ENCODE assay signal across 17 cellular contexts in genomic region chr2:201470821-201471731, GRCh38. TPM values are rescaled to one million over a fixed set of nuclear protein-coding genes. Genes with fewer than 3 reads are reported as not detected.
DNase-seq lines count a peak whose midpoint lies in the region; ATAC-seq and TF ChIP-seq lines count a peak whose summit lies in the region.
"Had no signal": no experiment of that assay in that cellular context is flagged by ENCODE, and none has a peak within 500 bp of the region (broad histone marks: within the 10 kb centered on the region; RNA-seq: fewer than 3 reads in every experiment).

No MANE protein-coding gene starts in this region.

- TF ChIP-seq CTCF in cardiac muscle cell (IDR thresholded peaks at IDR 0.05; ENCODE audit: low read depth, low read length), result no peak
- peak in 1 of 2 donors; percentile 16 for TF ChIP-seq CTCF in right atrium auricular region (IDR thresholded peaks at IDR 0.05)
- TF ChIP-seq CTCF in brain microvascular endothelial cell (IDR thresholded peaks at IDR 0.05; ENCODE audit: low read depth, low read length, missing control alignments), result peak; percentile 19
- peak in 5 of 9 donors; percentile 8 to 44 (median 38) for TF ChIP-seq CTCF in heart right ventricle (IDR thresholded peaks at IDR 0.05)
- no peak for TF ChIP-seq CTCF in esophagus muscularis mucosa (IDR thresholded peaks at IDR 0.05)

- peak; percentile 22 to 42 for DNase-seq in cardiac muscle cell (ENCODE audit: low read depth in 1 of 2, low spot score in 1 of 2)
- no peak for DNase-seq in right atrium auricular region (ENCODE audit: low spot score)
- peak; percentile 58 for DNase-seq in brain microvascular endothelial cell
- DNase-seq in heart right ventricle, result peak in 1 of 2 donors; percentile 22
- DNase-seq in aorta, result no peak
- no peak for DNase-seq in esophagus muscularis mucosa (ENCODE audit: extremely low spot score)
- DNase-seq in NCI-H524 treated with DMSO at 0.1 percent for 48 hours (lab: John Stamatoyannopoulos, UW), result no peak
- DNase-seq: ACHN; activated naive CD4-positive, alpha-beta T cell treated with Interleukin-2 at 50 U/mL for 16 hours; CD8-positive, alpha-beta memory T cell; central memory CD4-positive, alpha-beta T cell; MV-4-11; NCI-H2171; WERI-Rb-1 had no signal

- no peak for TF ChIP-seq POLR2A in esophagus muscularis mucosa (IDR thresholded peaks at IDR 0.05; ENCODE audit: low read depth)

- no peaks in the 10 kb centered on the region for H3K4me1 ChIP-seq in cardiac muscle cell (ENCODE audit: low read depth)
- peaks cover 0 to 2% of the 10 kb centered on the region in 2 donors for H3K4me1 ChIP-seq in right atrium auricular region
- H3K4me1 ChIP-seq in heart right ventricle, result peaks cover 0 to 8% (median 2%) of the 10 kb centered on the region in 9 donors
- H3K4me1 ChIP-seq in aorta (ENCODE audit: control insufficient read depth in 1 of 2, insufficient read depth in 2 of 2, low read length in 2 of 2), result no peaks in the 10 kb centered on the region
- peaks cover 0 to 9% (median 8%) of the 10 kb centered on the region in 4 donors for H3K4me1 ChIP-seq in esophagus muscularis mucosa

- H3K27me3 ChIP-seq in cardiac muscle cell, result no peaks in the 10 kb centered on the region
- H3K27me3 ChIP-seq in right atrium auricular region, result no peaks in the 10 kb centered on the region
- no peaks in the 10 kb centered on the region for H3K27me3 ChIP-seq in brain microvascular endothelial cell (replicated peaks)
- H3K27me3 ChIP-seq in heart right ventricle, result no peaks in the 10 kb centered on the region
- no peaks in the 10 kb centered on the region for H3K27me3 ChIP-seq in aorta (ENCODE audit: control insufficient read depth in 1 of 2, insufficient read depth in 2 of 2, low read length in 1 of 2)
- H3K27me3 ChIP-seq in esophagus muscularis mucosa, result no peaks in the 10 kb centered on the region

- no peak for TF ChIP-seq EP300 in esophagus muscularis mucosa (IDR thresholded peaks at IDR 0.05)

- intact Hi-C loops in heart right ventricle (cut with DNase I), result no loop called here
- intact Hi-C loops in aorta (cut with DNase I), result no loop called here
- intact Hi-C loops in esophagus muscularis mucosa (cut with DNase I), result no loop called here

- 77 to 78% methylated on average over 9 of the region's 9 CpGs for WGBS in heart right ventricle, 2 donors
- WGBS in aorta, 2 donors, result 82 to 86% methylated on average over 9 of the region's 9 CpGs
- 87% methylated on average over 9 of the region's 9 CpGs for WGBS in esophagus muscularis mucosa

- peaks cover 33% of the 10 kb centered on the region for H3K36me3 ChIP-seq in cardiac muscle cell
- H3K36me3 ChIP-seq in right atrium auricular region, result peaks cover 33% of the 10 kb centered on the region
- peaks cover 13% of the 10 kb centered on the region for H3K36me3 ChIP-seq in brain microvascular endothelial cell (replicated peaks)
- H3K36me3 ChIP-seq in heart right ventricle, result peaks cover 0 to 96% (median 48%) of the 10 kb centered on the region in 9 donors
- peaks cover 3 to 5% of the 10 kb centered on the region in 2 donors for H3K36me3 ChIP-seq in aorta (ENCODE audit: control insufficient read depth in 1 of 2, insufficient read depth in 2 of 2, low read length in 1 of 2)
- peaks cover 28 to 83% (median 62%) of the 10 kb centered on the region in 4 donors for H3K36me3 ChIP-seq in esophagus muscularis mucosa

- in situ Hi-C loops in brain microvascular endothelial cell (cut with HindIII; ENCODE audit: low pct_ligation_motif_present, low sequenced_read_pairs), result no loop called here

- no peak overlapping the region for H3K27ac ChIP-seq in cardiac muscle cell
- no peak overlapping the region for H3K27ac ChIP-seq in right atrium auricular region
- H3K27ac ChIP-seq in brain microvascular endothelial cell, result peak overlapping the region; percentile 59
- peak overlapping the region in 2 of 10 donors; percentile 7 to 57 for H3K27ac ChIP-seq in heart right ventricle
- peak overlapping the region; percentile 52 for H3K27ac ChIP-seq in temporal lobe (ENCODE audit: low read depth, low read length)
- H3K27ac ChIP-seq in aorta (ENCODE audit: low read depth in 1 of 2, low read length in 2 of 2), result no peak overlapping the region
- no peak overlapping the region for H3K27ac ChIP-seq in esophagus muscularis mucosa (replicated peaks in 1 of 4)
- H3K27ac ChIP-seq: skin epidermis, WERI-Rb-1 had no signal

- ATAC-seq in heart right ventricle (peak in 7 of 8 donors; percentile 34 to 84 (median 80)), aorta (ENCODE audit: low FRiP score) (no peak)

- no peak overlapping the region for H3K4me3 ChIP-seq in cardiac muscle cell
- H3K4me3 ChIP-seq in right atrium auricular region, result no peak overlapping the region
- no peak overlapping the region for H3K4me3 ChIP-seq in brain microvascular endothelial cell (ENCODE audit: low read depth, low read length)
- H3K4me3 ChIP-seq in heart right ventricle, result no peak overlapping the region
- H3K4me3 ChIP-seq in aorta (ENCODE audit: low read length in 2 of 2), result no peak overlapping the region
- H3K4me3 ChIP-seq in esophagus muscularis mucosa, result no peak overlapping the region
- H3K4me3 ChIP-seq: lung, skin epidermis had no signal

- H3K9me3 ChIP-seq in cardiac muscle cell (ENCODE audit: low read depth), result no peaks in the 10 kb centered on the region
- no peaks in the 10 kb centered on the region for H3K9me3 ChIP-seq in right atrium auricular region
- H3K9me3 ChIP-seq in heart right ventricle, result no peaks in the 10 kb centered on the region
- no peaks in the 10 kb centered on the region for H3K9me3 ChIP-seq in aorta (ENCODE audit: control insufficient read depth, low read length)
- no peaks in the 10 kb centered on the region for H3K9me3 ChIP-seq in esophagus muscularis mucosa

RNA-seq across cellular contexts. Expression of gene STRADB, which starts 19.5 kb away (rescaled TPM):
- total RNA-seq in cardiac muscle cell (35.5 TPM in 2 replicates), right atrium auricular region (10 to 100 TPM; 28.5 to 78.1 TPM), heart right ventricle (10 to 100 TPM; 43.1 to 77.6 (median 58.6) TPM), temporal lobe (66.6 TPM), aorta (10 to 100 TPM; 15.7 to 17.7 TPM), esophagus muscularis mucosa (10 to 100 TPM; 13.6 to 15.6 (median 14.1) TPM)
- polyA plus RNA-seq in cardiac muscle cell (81.8 and 106 TPM in 2 replicates), heart right ventricle (10 to 100 TPM; 20.3 to 53.0 TPM), aorta (10 to 100 TPM; 15.5 to 29.7 TPM)

RNA-seq across cellular contexts. Expression of gene TRAK2, which starts 19.8 kb away (rescaled TPM):
- total RNA-seq in cardiac muscle cell (10.2 and 13.2 TPM in 2 replicates), right atrium auricular region (100 to 1,000 TPM in 1 of 2 donors, 10 to 100 TPM in 1; 89.7 to 130 TPM), heart right ventricle (100 to 1,000 TPM; 124 to 190 (median 169) TPM), temporal lobe (41.1 TPM), aorta (100 to 1,000 TPM in 1 of 2 donors, 10 to 100 TPM in 1; 84.7 to 119 TPM), esophagus muscularis mucosa (100 to 1,000 TPM in 2 of 4 donors, 10 to 100 TPM in 2; 73.1 to 114 (median 91.6) TPM)
- polyA plus RNA-seq in cardiac muscle cell (9.6 and 10.6 TPM in 2 replicates), heart right ventricle (10 to 100 TPM; 16.6 to 49.5 TPM), aorta (100 to 1,000 TPM in 1 of 2 donors, 10 to 100 TPM in 1; 35.9 to 128 TPM)

Comparison
In these comparisons a context has a peak if more than half of its experiments do, and no peak if none do; other contexts are left out.
1. DNase-seq: peak in cardiac muscle cell (2 of 2) and brain microvascular endothelial cell (single experiment); none in right atrium auricular region (single experiment), aorta (0 of 2), esophagus muscularis mucosa (single experiment) and NCI-H524 treated with DMSO at 0.1 percent for 48 hours (single experiment).
2. CTCF ChIP-seq: peak in brain microvascular endothelial cell (single experiment) and heart right ventricle (5 of 9); none in cardiac muscle cell (single experiment) and esophagus muscularis mucosa (0 of 3).
3. H3K27ac ChIP-seq: peak in brain microvascular endothelial cell (single experiment) and temporal lobe (single experiment); none in cardiac muscle cell (single experiment), right atrium auricular region (0 of 2), aorta (0 of 2) and esophagus muscularis mucosa (0 of 4).